ENCODE assay signal across 1 cellular context in genomic region chr1:39799770-39800470, GRCh38.
TF ChIP-seq lines count a peak whose summit lies in the region.

No MANE protein-coding gene starts in this region.

TF ChIP-seq in HEK293, 187 proteins besides CTCF, POLR2A, EP300 and RAD21 (continued from another document and continues in another):
- TF ChIP-seq ZBTB49 (tag by site-specific recombination; IDR thresholded peaks at IDR 0.05; ENCODE audit: low read depth) (no peak), KLF7 (tag by site-specific recombination; IDR thresholded peaks at IDR 0.05; ENCODE audit: borderline replicate concordance) (no peak), ZNF544 (tag by site-specific recombination; IDR thresholded peaks at IDR 0.05) (no peak), ZNF530 (tag by site-specific recombination; IDR thresholded peaks at IDR 0.05; ENCODE audit: low read depth) (no peak), KLF8 (tag by site-specific recombination; IDR thresholded peaks at IDR 0.05) (peak; percentile 87), WT1 (tag by site-specific recombination; IDR thresholded peaks at IDR 0.05) (peak; percentile 54), ZNF341 (tag by site-specific recombination; IDR thresholded peaks at IDR 0.05; ENCODE audit: low read depth) (no peak), ZNF426 (tag by site-specific recombination; IDR thresholded peaks at IDR 0.05) (no peak), TCF7L2 (IDR thresholded peaks at IDR 0.05; ENCODE audit: borderline replicate concordance, low read depth, low read length) (no peak), ZNF518A (tag by site-specific recombination; conservative IDR thresholded peaks at IDR 0.05; ENCODE audit: low read depth) (no peak), ZNF335 (tag by site-specific recombination; conservative IDR thresholded peaks at IDR 0.05) (peak; percentile 42), ZNF707 (tag by site-specific recombination; IDR thresholded peaks at IDR 0.05) (no peak), ZNF2 (tag by site-specific recombination; IDR thresholded peaks at IDR 0.05) (peak; percentile 87), ZNF350 (tag by site-specific recombination; IDR thresholded peaks at IDR 0.05) (no peak), ZFP37 (tag by site-specific recombination; IDR thresholded peaks at IDR 0.05) (no peak), ZNF280C (tag by site-specific recombination; IDR thresholded peaks at IDR 0.05) (no peak), ZNF623 (tag by site-specific recombination; IDR thresholded peaks at IDR 0.05) (no peak), ZNF629 (tag by site-specific recombination; IDR thresholded peaks at IDR 0.05) (peak; percentile 91), ZNF488 (tag by site-specific recombination; IDR thresholded peaks at IDR 0.05) (no peak), ZNF311 (tag by site-specific recombination; IDR thresholded peaks at IDR 0.05; ENCODE audit: borderline replicate concordance) (no peak), ZBTB20 (tag by site-specific recombination; IDR thresholded peaks at IDR 0.05) (no peak), ZBTB1 (tag by site-specific recombination; IDR thresholded peaks at IDR 0.05) (no peak), REST (tag by site-specific recombination; IDR thresholded peaks at IDR 0.05) (no peak), ZNF423 (tag by site-specific recombination; IDR thresholded peaks at IDR 0.05) (no peak), ZNF239 (tag by site-specific recombination; IDR thresholded peaks at IDR 0.05) (no peak), ZEB2 (tag by site-specific recombination; IDR thresholded peaks at IDR 0.05) (peak; percentile 91), ZNF391 (tag by site-specific recombination; IDR thresholded peaks at IDR 0.05; ENCODE audit: borderline replicate concordance, low read depth) (0 out of 2 replicates have a peak, but pooled peaks have one; percentile 32), ZNF560 (tag by site-specific recombination; IDR thresholded peaks at IDR 0.05; ENCODE audit: borderline replicate concordance) (no peak), TSHZ1 (tag by site-specific recombination; IDR thresholded peaks at IDR 0.05; ENCODE audit: borderline replicate concordance) (peak; percentile 74; the same call in 1 of the 2 replicates), ZNF157 (tag by site-specific recombination; IDR thresholded peaks at IDR 0.05) (no peak), SP3 (tag by site-specific recombination; IDR thresholded peaks at IDR 0.05) (peak; percentile 28), ZNF585B (tag by site-specific recombination; IDR thresholded peaks at IDR 0.05) (no peak), ZNF677 (tag by site-specific recombination; IDR thresholded peaks at IDR 0.05) (no peak), ZXDB (tag by site-specific recombination; IDR thresholded peaks at IDR 0.05) (0 out of 2 replicates have a peak, but pooled peaks have one; percentile 19), ZNF404 (tag by site-specific recombination; IDR thresholded peaks at IDR 0.05) (no peak), ZNF776 (tag by site-specific recombination; IDR thresholded peaks at IDR 0.05; ENCODE audit: borderline replicate concordance) (no peak), ZNF223 (tag by site-specific recombination; IDR thresholded peaks at IDR 0.05) (peak; percentile 65), ZFP3 (tag by site-specific recombination; IDR thresholded peaks at IDR 0.05; ENCODE audit: low read depth) (no peak), ZNF654 (tag by site-specific recombination; IDR thresholded peaks at IDR 0.05; ENCODE audit: low read depth) (peak; percentile 75), AEBP2 (tag by site-specific recombination; IDR thresholded peaks at IDR 0.05; ENCODE audit: borderline replicate concordance) (no peak), ZNF398 (tag by site-specific recombination; IDR thresholded peaks at IDR 0.05) (no peak; the same call in 1 of the 2 replicates)
